ENCODE assay signal across 8 cellular contexts in the genomic region with DNA sequence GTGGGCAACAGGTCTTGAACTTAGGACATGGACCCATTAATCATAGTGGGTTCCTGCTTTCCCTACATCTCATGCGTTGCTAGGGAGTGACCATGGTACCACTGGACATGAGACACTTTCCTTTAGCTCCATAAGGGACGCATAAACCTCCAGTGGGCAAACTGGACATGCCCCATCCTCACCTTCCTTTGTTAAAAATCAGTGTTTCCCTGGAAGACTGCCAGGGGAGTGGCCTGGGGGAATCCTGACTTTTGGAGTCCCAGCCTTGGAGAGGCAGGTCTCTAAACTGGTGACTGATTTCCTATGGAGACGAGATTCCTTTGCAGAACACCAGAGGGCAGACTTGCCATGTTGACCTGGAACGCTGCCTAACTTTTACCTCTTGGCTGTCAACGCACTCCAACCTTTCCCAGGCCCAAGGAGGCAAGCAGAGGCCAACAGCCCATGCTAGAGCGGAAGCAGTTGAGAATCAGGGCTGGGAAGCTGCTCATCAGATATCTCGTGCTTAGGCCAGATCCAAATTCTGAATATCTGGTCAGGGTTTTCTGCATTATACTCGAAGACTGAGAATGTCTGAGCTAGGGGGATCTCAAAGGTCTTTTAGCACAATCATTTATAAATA. TPM values are rescaled to one million over a fixed set of nuclear protein-coding genes. Genes with fewer than 3 reads are reported as not detected.
DNase-seq lines count a peak whose midpoint lies in the region; ATAC-seq lines count a peak whose summit lies in the region.

No MANE protein-coding gene starts in this region.

- ATAC-seq in HG02588 (IDR thresholded peaks at IDR 0.05; ENCODE audit: unreplicated experiment) = peak; percentile 52
- ATAC-seq in stimulated activated effector memory CD8-positive, alpha-beta T cell treated with anti-CD3 and anti-CD28 coated beads, Interleukin-12 subunit alpha, Interleukin-12 subunit beta, amount 100 ng/mL, for 72 hours = peak; percentile 48

- H3K36me3 Mint-ChIP-seq in activated CD4-positive, alpha-beta T cell treated with anti-CD3 and anti-CD28 coated beads, Interleukin-2, amount 10 ng/mL, durations not matched to agents 7 days and 5 days (ENCODE audit: low read depth) = no peaks in the 10 kb centered on the region
- H3K36me3 Mint-ChIP-seq in stimulated activated effector memory CD8-positive, alpha-beta T cell treated with anti-CD3 and anti-CD28 coated beads, Interleukin-12 subunit alpha, Interleukin-12 subunit beta, amount 100 ng/mL, for 72 hours = peaks cover 5% of the 10 kb centered on the region

- no peaks in the 10 kb centered on the region for H3K9me3 Mint-ChIP-seq in activated CD4-positive, alpha-beta T cell treated with anti-CD3 and anti-CD28 coated beads, Interleukin-2, amount 10 ng/mL, durations not matched to agents 7 days and 5 days
- H3K9me3 Mint-ChIP-seq in stimulated activated effector memory CD8-positive, alpha-beta T cell treated with anti-CD3 and anti-CD28 coated beads, Interleukin-12 subunit alpha, Interleukin-12 subunit beta, amount 100 ng/mL, for 72 hours = no peaks in the 10 kb centered on the region

- CTCF ChIA-PET in activated CD4-positive, alpha-beta T cell treated with anti-CD3 and anti-CD28 coated beads, Interleukin-2, amount 10 ng/mL, durations not matched to agents 7 days and 5 days (lab: Charles Lee) = interaction anchor here (0.6 to 15.1 kb wide), 18 partner anchors 8 to 195 kb away, joined by 3 to 275 read pairs (median 3); no protein-coding TSS in a partner anchor

- H3K27me3 Mint-ChIP-seq in activated CD4-positive, alpha-beta T cell treated with anti-CD3 and anti-CD28 coated beads, Interleukin-2, amount 10 ng/mL, durations not matched to agents 7 days and 5 days = no peaks in the 10 kb centered on the region

- no peak overlapping the region for H3K4me3 Mint-ChIP-seq in activated CD4-positive, alpha-beta T cell treated with anti-CD3 and anti-CD28 coated beads, Interleukin-2, amount 10 ng/mL, durations not matched to agents 7 days and 5 days
- H3K4me3 Mint-ChIP-seq in stimulated activated effector memory CD8-positive, alpha-beta T cell treated with anti-CD3 and anti-CD28 coated beads, Interleukin-12 subunit alpha, Interleukin-12 subunit beta, amount 100 ng/mL, for 72 hours = no peak overlapping the region

- DNase-seq in Daoy (ENCODE audit: low read depth) (peak; percentile 54), NCI-H345 treated with DMSO at 0.1 percent for 48 hours (lab: John Stamatoyannopoulos, UW; ENCODE audit: unreplicated experiment) (peak; percentile 22), ecto neural progenitor cell (ENCODE audit: low spot score) (peak; percentile 78), medulla oblongata (ENCODE audit: extremely low spot score) (peak; percentile 78), GOT3 (lab: John Stamatoyannopoulos, UW) (no peak)
- DNase-seq in activated CD4-positive, alpha-beta T cell treated with anti-CD3 and anti-CD28 coated beads, Interleukin-2, amount 10 ng/mL, durations not matched to agents 7 days and 5 days = peak; percentile 66
- peak; percentile 38 to 71 for DNase-seq in stimulated activated effector memory CD8-positive, alpha-beta T cell treated with anti-CD3 and anti-CD28 coated beads, Interleukin-12 subunit alpha, Interleukin-12 subunit beta, amount 100 ng/mL, for 72 hours (ENCODE audit: low spot score in 2 of 2)

- H3K4me1 Mint-ChIP-seq in activated CD4-positive, alpha-beta T cell treated with anti-CD3 and anti-CD28 coated beads, Interleukin-2, amount 10 ng/mL, durations not matched to agents 7 days and 5 days = peaks cover 8% of the 10 kb centered on the region
- H3K4me1 Mint-ChIP-seq in stimulated activated effector memory CD8-positive, alpha-beta T cell treated with anti-CD3 and anti-CD28 coated beads, Interleukin-12 subunit alpha, Interleukin-12 subunit beta, amount 100 ng/mL, for 72 hours = peaks cover 29% of the 10 kb centered on the region

- H3K27ac Mint-ChIP-seq in activated CD4-positive, alpha-beta T cell treated with anti-CD3 and anti-CD28 coated beads, Interleukin-2, amount 10 ng/mL, durations not matched to agents 7 days and 5 days = peak overlapping the region; percentile 43
- peak overlapping the region; percentile 62 for H3K27ac Mint-ChIP-seq in stimulated activated effector memory CD8-positive, alpha-beta T cell treated with anti-CD3 and anti-CD28 coated beads, Interleukin-12 subunit alpha, Interleukin-12 subunit beta, amount 100 ng/mL, for 72 hours

- POLR2A ChIA-PET in activated CD4-positive, alpha-beta T cell treated with anti-CD3 and anti-CD28 coated beads, Interleukin-2, amount 10 ng/mL, durations not matched to agents 7 days and 5 days (lab: Charles Lee) = no interaction called here

RNA-seq across cellular contexts. Expression of a gene that starts 2.6 kb away (rescaled TPM):
- total RNA-seq in Daoy (2014; rRNA removed; shearing (Covaris generic)) = not detected in 2 replicates
- total RNA-seq in activated CD4-positive, alpha-beta T cell treated with anti-CD3 and anti-CD28 coated beads, Interleukin-2, amount 10 ng/mL, durations not matched to agents 7 days and 5 days = not detected

RNA-seq across cellular contexts. Expression of a gene that starts 36.4 kb away (rescaled TPM):
- 11.4 and 12.2 TPM in 2 replicates for total RNA-seq in Daoy (2014; rRNA removed; shearing (Covaris generic))
- total RNA-seq in activated CD4-positive, alpha-beta T cell treated with anti-CD3 and anti-CD28 coated beads, Interleukin-2, amount 10 ng/mL, durations not matched to agents 7 days and 5 days = 10 to 100 TPM; 13.4 to 13.6 TPM
